Comparison of ENCODE assay signal across 8 cellular contexts in genomic region chr14:45253754-45254300, GRCh38. TPM values are rescaled to one million over a fixed set of nuclear protein-coding genes. Genes with fewer than 3 reads are reported as not detected.
DNase-seq lines count a peak whose midpoint lies in the region; ATAC-seq and TF ChIP-seq lines count a peak whose summit lies in the region.

No MANE protein-coding gene starts in this region.

- no peak overlapping the region for H3K9ac ChIP-seq in NT2/D1 (ENCODE audit: insufficient read length, low read depth)

- peaks cover 14% of the 10 kb centered on the region for H3K4me1 Mint-ChIP-seq in memory B cell

- DNase-seq in GM12864 (ENCODE audit: low read depth) (no peak), NT2/D1 (ENCODE audit: low read depth, low spot score) (no peak), coronary artery (ENCODE audit: low spot score) (no peak), memory B cell (ENCODE audit: low spot score in 2 of 2) (no peak), upper lobe of right lung (peak; percentile 75), posterior cingulate gyrus (no peak)

- no peaks in the 10 kb centered on the region for H3K27me3 ChIP-seq in NT2/D1 (ENCODE audit: insufficient read depth, insufficient read length)
- no peaks in the 10 kb centered on the region for H3K27me3 ChIP-seq in upper lobe of right lung

- peaks cover 16% of the 10 kb centered on the region for H3K9me3 Mint-ChIP-seq in memory B cell

- intact Hi-C loops in upper lobe of right lung (cut with DNase I) = no loop called here
- intact Hi-C loops in posterior cingulate gyrus (cut with DNase I) = loop anchor here (1.0 to 10.0 kb wide), 3 partner anchors 119 to 342 kb away; partner anchors contain the start of genes FANCM, FKBP3 and PRPF39

- TF ChIP-seq CTCF in GM12864 (IDR thresholded peaks at IDR 0.05; ENCODE audit: low read depth, low read length, missing control alignments) (no peak), coronary artery (IDR thresholded peaks at IDR 0.05) (no peak), upper lobe of right lung (IDR thresholded peaks at IDR 0.05) (no peak)

- no peaks in the 10 kb centered on the region for H3K27me3 Mint-ChIP-seq in memory B cell

- peaks cover 7% of the 10 kb centered on the region for H3K36me3 Mint-ChIP-seq in memory B cell

- H3K4me3 ChIP-seq in GM12864 (ENCODE audit: low read depth, low read length) (peak overlapping the region; percentile 93), NT2/D1 (ENCODE audit: insufficient read length, low read depth) (peak overlapping the region; percentile 32), coronary artery (peak overlapping the region; percentile 87), upper lobe of right lung (peak overlapping the region; percentile 69)

- no peaks in the 10 kb centered on the region for H3K36me3 ChIP-seq in NT2/D1 (ENCODE audit: insufficient read depth, insufficient read length, low read length)
- H3K36me3 ChIP-seq in upper lobe of right lung = no peaks in the 10 kb centered on the region

- peak overlapping the region; percentile 82 for H3K27ac Mint-ChIP-seq in memory B cell

- peaks cover 2% of the 10 kb centered on the region for H3K4me1 ChIP-seq in NT2/D1 (ENCODE audit: insufficient read depth, insufficient read length)
- H3K4me1 ChIP-seq in upper lobe of right lung = peaks cover 31% of the 10 kb centered on the region

- peak overlapping the region; percentile 90 to 96 for H3K27ac ChIP-seq in coronary artery
- H3K27ac ChIP-seq in upper lobe of right lung = peak overlapping the region; percentile 98

- H3K9me3 ChIP-seq in NT2/D1 (ENCODE audit: insufficient read depth, low read length) = peaks cover 16% of the 10 kb centered on the region; the same call in 1 of the 2 replicates
- peaks cover 11% of the 10 kb centered on the region for H3K9me3 ChIP-seq in upper lobe of right lung

- ATAC-seq in memory B cell (ENCODE audit: low read depth) (no peak), upper lobe of right lung (peak; percentile 21), GM19351 (IDR thresholded peaks at IDR 0.05; ENCODE audit: unreplicated experiment) (no peak), HG02938 (IDR thresholded peaks at IDR 0.05; ENCODE audit: unreplicated experiment) (no peak)

- peak overlapping the region; percentile 97 for H3K4me3 Mint-ChIP-seq in memory B cell

RNA-seq across cellular contexts. Expression of gene MIS18BP1, which starts 0.8 kb away (rescaled TPM):
- total RNA-seq in upper lobe of right lung = 32.3 TPM

Comparison
In these comparisons a context has a peak if more than half of its experiments do, and no peak if none do; other contexts are left out.
1. H3K4me3 ChIP-seq: peak in every context shown above with its lines; median percentile 93 in GM12864; 87 in coronary artery; 69 in upper lobe of right lung; 32 in NT2/D1.